In genomic region chr7:141012044-141012685, GRCh38 we compare ENCODE assay signal across 8 cellular contexts. TPM values are rescaled to one million over a fixed set of nuclear protein-coding genes. Genes with fewer than 3 reads are reported as not detected.
A peak's percentile ranks its signal among the peaks of the same experiment; 100 is the strongest.
DNase-seq lines count a peak whose midpoint lies in the region; ATAC-seq lines count a peak whose summit lies in the region.

No MANE protein-coding gene starts in this region.

- H3K36me3 Mint-ChIP-seq in activated CD4-positive, alpha-beta memory T cell treated with anti-CD3 and anti-CD28 coated beads for 36 hours = peaks cover 19% of the 10 kb centered on the region

- H3K4me1 Mint-ChIP-seq in activated CD4-positive, alpha-beta memory T cell treated with anti-CD3 and anti-CD28 coated beads for 36 hours (ENCODE audit: low read depth) = peaks cover 33% of the 10 kb centered on the region

- intact Hi-C loops in activated CD4-positive, alpha-beta memory T cell treated with anti-CD3 and anti-CD28 coated beads for 36 hours (cut with micrococcal nuclease) = loop anchor here (1.0 to 10.0 kb wide), 9 partner anchors 88 to 637 kb away; partner anchors contain the start of genes BRAF, MKRN1 and RAB19

- DNase-seq in activated gamma-delta T cell treated with Interleukin-2 at 50 U/mL for 16 hours = peak; percentile 73
- DNase-seq in activated gamma-delta T cell (lab: John Stamatoyannopoulos, UW) = no peak
- peak; percentile 37 for DNase-seq in NCI-H526 treated with DMSO at 0.1 percent for 48 hours (lab: John Stamatoyannopoulos, UW)
- DNase-seq in activated CD4-positive, alpha-beta memory T cell treated with anti-CD3 and anti-CD28 coated beads for 36 hours = peak; percentile 87
- DNase-seq in ecto neural progenitor cell (ENCODE audit: low spot score) = peak; percentile 63
- DNase-seq in mucosa of gallbladder (ENCODE audit: low spot score) = peak; percentile 62
- DNase-seq in stimulated activated CD8-positive, alpha-beta memory T cell treated with anti-CD3 and anti-CD28 coated beads, Interleukin-7, amount 100 ng/mL, for 48 hours (ENCODE audit: extremely low read depth in 1 of 2, low read depth in 1 of 2) = peak; percentile 33 to 51

- POLR2A ChIA-PET in activated CD4-positive, alpha-beta memory T cell treated with anti-CD3 and anti-CD28 coated beads for 36 hours (lab: Charles Lee) = interaction anchor here (1.6 to 3.1 kb wide), 2 partner anchors 11 to 88 kb away, joined by 3 to 22 read pairs; partner anchors contain the start of gene BRAF

- no peaks in the 10 kb centered on the region for H3K27me3 Mint-ChIP-seq in activated CD4-positive, alpha-beta memory T cell treated with anti-CD3 and anti-CD28 coated beads for 36 hours

- peaks cover 4% of the 10 kb centered on the region for H3K9me3 Mint-ChIP-seq in activated CD4-positive, alpha-beta memory T cell treated with anti-CD3 and anti-CD28 coated beads for 36 hours

- H3K4me3 Mint-ChIP-seq in activated CD4-positive, alpha-beta memory T cell treated with anti-CD3 and anti-CD28 coated beads for 36 hours = no peak overlapping the region

- peak; percentile 34 for ATAC-seq in HG03280 (IDR thresholded peaks at IDR 0.05; ENCODE audit: unreplicated experiment)

- peak overlapping the region; percentile 100 for H3K27ac Mint-ChIP-seq in activated CD4-positive, alpha-beta memory T cell treated with anti-CD3 and anti-CD28 coated beads for 36 hours

- CTCF ChIA-PET in activated CD4-positive, alpha-beta memory T cell treated with anti-CD3 and anti-CD28 coated beads for 36 hours (lab: Charles Lee) = interaction anchor here (0.6 to 6.6 kb wide), 15 partner anchors 10 to 558 kb away, joined by 3 to 108 read pairs (median 3); no protein-coding TSS in a partner anchor

RNA-seq across cellular contexts. Expression of gene MRPS33, which starts 2.6 kb away (rescaled TPM):
- total RNA-seq in activated CD4-positive, alpha-beta memory T cell treated with anti-CD3 and anti-CD28 coated beads for 36 hours = 10 to 100 TPM; 95.4 to 95.8 TPM
- total RNA-seq in mucosa of gallbladder = 45.0 TPM
